8 cellular contexts compared by ENCODE assay signal in the genomic region with DNA sequence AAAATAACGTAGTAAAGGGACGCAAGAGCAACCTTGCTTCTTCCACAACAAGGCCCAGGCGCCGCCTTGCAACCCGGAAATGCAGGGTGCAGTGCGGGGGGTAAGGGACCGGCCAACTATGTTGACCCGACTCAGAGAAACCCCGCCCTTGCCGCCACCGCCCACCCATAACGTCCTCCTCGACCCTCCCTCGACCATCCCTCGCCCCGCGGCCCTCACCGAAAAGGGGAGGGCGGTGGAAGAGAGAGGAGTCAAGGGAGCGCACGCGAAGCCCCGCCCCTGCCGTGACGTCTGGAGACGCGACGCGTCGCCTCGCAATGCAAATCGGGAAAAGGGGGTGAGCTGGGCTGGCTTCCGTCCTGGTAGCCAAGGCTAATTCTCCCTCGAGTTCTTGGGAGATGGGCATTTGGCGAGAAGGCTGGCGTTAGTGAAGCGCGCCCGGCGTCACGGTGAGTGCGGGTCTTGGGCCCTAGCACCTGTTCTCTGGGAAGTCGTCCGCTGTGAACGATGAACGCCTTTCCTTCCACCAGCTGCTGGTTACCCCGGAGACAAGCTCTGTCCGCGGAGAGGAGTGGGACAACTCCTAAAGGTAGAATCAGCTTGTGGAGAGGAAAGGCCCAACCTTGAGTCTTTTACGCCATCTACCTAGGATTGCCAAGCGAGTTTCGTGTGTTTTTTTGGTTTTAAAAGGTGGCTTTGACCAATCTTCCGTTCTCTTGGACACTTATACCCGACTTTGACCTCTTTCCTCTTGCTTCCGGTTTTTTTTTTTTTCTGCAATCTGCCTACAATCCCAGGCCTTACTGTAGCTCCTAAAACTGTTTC. TPM values are rescaled to one million over a fixed set of nuclear protein-coding genes. Genes with fewer than 3 reads are reported as not detected.
DNase-seq lines count a peak whose midpoint lies in the region; ATAC-seq, FAIRE-seq and TF ChIP-seq lines count a peak whose summit lies in the region.

A gene (plus strand): TSS at position 340 of the 825 bp plus-strand sequence. CDS start 14,669 bp downstream, outside the sequence.

- TF ChIP-seq CTCF in keratinocyte (optimal IDR thresholded peaks at IDR 0.05 in 1 of 3, IDR thresholded peaks at IDR 0.05 in 1 of 3, conservative IDR thresholded peaks at IDR 0.05 in 1 of 3; ENCODE audit: extremely low read depth in 1 of 3, insufficient read depth in 2 of 3, low read length in 3 of 3), result no peak

- peak; percentile 73 for FAIRE-seq in keratinocyte (lab: Jason Lieb, UNC)

- no peaks in the 10 kb centered on the region for H3K9me1 ChIP-seq in keratinocyte (ENCODE audit: control insufficient read depth, extremely low read depth, insufficient read depth, low read length)

- no peaks in the 10 kb centered on the region for H3K27me3 ChIP-seq in keratinocyte (ENCODE audit: control insufficient read depth, extremely low read depth, insufficient read depth, low read length)

- H3K4me1 ChIP-seq in keratinocyte (ENCODE audit: control insufficient read depth, extremely low read depth, insufficient read depth, low read length), result peaks cover 4% of the 10 kb centered on the region

- H3K4me2 ChIP-seq in keratinocyte (ENCODE audit: control insufficient read depth, extremely low read depth, insufficient read depth, low read depth, low read length), result peak within 1 kb of the TSS; percentile 85

- DNase-seq in AG20443 (ENCODE audit: low spot score), result peak; percentile 97
- DNase-seq in NCI-H510A (lab: John Stamatoyannopoulos, UW), result peak; percentile 93
- peak; percentile 85 for DNase-seq in activated CD4-positive, alpha-beta T cell treated with anti-CD3 and anti-CD28 coated beads for 1 hour
- peak; percentile 95 for DNase-seq in cerebellum (ENCODE audit: low spot score)
- DNase-seq in keratinocyte (ENCODE audit: low read depth, low spot score), result peak; percentile 66
- peak; percentile 80 to 85 for DNase-seq in stimulated activated CD4-positive, alpha-beta T cell treated with anti-CD3 and anti-CD28 coated beads, Interleukin-15, amount 100 ng/mL, for 1 hour (ENCODE audit: low read depth in 1 of 2, low spot score in 1 of 2)

- H3K36me3 ChIP-seq in keratinocyte (ENCODE audit: control insufficient read depth in 2 of 2, extremely low read depth in 1 of 2, insufficient read depth in 2 of 2, low read length in 2 of 2), result no peaks in the 10 kb centered on the region

- no peaks in the 10 kb centered on the region for H4K20me1 ChIP-seq in keratinocyte (ENCODE audit: control insufficient read depth, extremely low read depth, insufficient read depth, low read length)

- peak; percentile 96 for ATAC-seq in HG03432 (IDR thresholded peaks at IDR 0.05; ENCODE audit: unreplicated experiment)

- peak within 1 kb of the TSS; percentile 56 to 99 (median 91) for H3K4me3 ChIP-seq in keratinocyte (ENCODE audit: control insufficient read depth in 2 of 3, extremely low read depth in 1 of 3, insufficient read depth in 2 of 3, low read depth in 1 of 3, low read length in 3 of 3)

- H3K9me3 ChIP-seq in keratinocyte (ENCODE audit: control insufficient read depth, low read depth, low read length), result no peaks in the 10 kb centered on the region

- H3K27ac ChIP-seq in keratinocyte (ENCODE audit: control insufficient read depth, insufficient read depth, low read length), result peak within 1 kb of the TSS; percentile 96

- peak within 1 kb of the TSS; percentile 97 for H3K9ac ChIP-seq in keratinocyte (ENCODE audit: control insufficient read depth, extremely low read depth, insufficient read depth, low read length)

- H3K79me2 ChIP-seq in keratinocyte (ENCODE audit: control insufficient read depth, insufficient read depth, low read length), result peaks cover 51% of the 10 kb centered on the region

- peak within 1 kb of the TSS; percentile 83 for H2AFZ ChIP-seq in keratinocyte (ENCODE audit: control insufficient read depth, low read length)

- peak; percentile 91 for TF ChIP-seq POLR2A in GM19099 (IDR thresholded peaks at IDR 0.05; ENCODE audit: extremely low read depth, insufficient read length, low read depth)

- dilution Hi-C loops in keratinocyte (cut with MboI; ENCODE audit: extremely low pct_ligation_motif_present, low sequenced_read_pairs), result no loop called here

RNA-seq across cellular contexts. Expression of the gene that starts here (rescaled TPM):
- 37.3 TPM for total RNA-seq in cerebellum
- polyA plus RNA-seq in keratinocyte, result 27.9 to 47.4 TPM (median 37.8 TPM) in 3 replicates
- 134 TPM for polyA plus RNA-seq in keratinocyte (2011; ENCODE audit: low read depth)
- 22.5 and 43.6 TPM in 2 replicates for polyA plus RNA-seq in keratinocyte (2011; cell fraction: cytosol; rRNA removed)
- polyA plus RNA-seq in keratinocyte (2011; cell fraction: nucleus; rRNA removed), result 32.2 and 35.7 TPM in 2 replicates
- polyA plus RNA-seq in keratinocyte (2012; ENCODE audit: low replicate concordance), result 23.2 and 29.8 TPM in 2 replicates
- polyA minus RNA-seq in keratinocyte, result 27.1 to 52.8 TPM (median 34.2 TPM) in 3 replicates
- polyA minus RNA-seq in keratinocyte (2011; cell fraction: cytosol; rRNA and poly(A)+ RNA removed), result 29.4 TPM
- 34.2 and 55.3 TPM in 2 replicates for polyA minus RNA-seq in keratinocyte (2011; cell fraction: nucleus; rRNA and poly(A)+ RNA removed)

Comparison
In these comparisons a context has a peak if more than half of its experiments do, and no peak if none do; other contexts are left out.
1. Peak in every context shown above with its lines: DNase-seq, ATAC-seq, H3K4me3 ChIP-seq and H3K27ac ChIP-seq.